Comparison of ENCODE assay signal across 14 cellular contexts in the genomic region with DNA sequence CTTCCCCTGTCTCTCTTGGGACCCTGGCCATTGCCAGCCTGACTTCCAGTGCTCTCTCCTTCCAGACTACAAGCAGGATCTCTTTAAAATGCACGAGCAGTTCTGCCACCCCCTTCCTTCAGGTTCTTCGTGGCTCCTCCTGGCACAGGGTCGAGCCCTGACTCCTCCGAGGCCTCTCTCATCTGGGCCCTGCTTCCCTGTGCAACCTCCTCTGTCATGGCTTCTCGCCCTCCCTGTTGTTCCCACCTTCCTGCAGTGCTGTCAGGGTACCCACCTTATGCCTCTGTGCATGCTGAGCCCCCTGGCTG. TPM values are rescaled to one million over a fixed set of nuclear protein-coding genes. Genes with fewer than 3 reads are reported as not detected.
A peak's percentile ranks its signal among the peaks of the same experiment; 100 is the strongest.
DNase-seq lines count a peak whose midpoint lies in the region; ATAC-seq and TF ChIP-seq lines count a peak whose summit lies in the region.
"Had no signal": no experiment of that assay in that cellular context is flagged by ENCODE, and none has a peak within 500 bp of the region (broad histone marks: within the 10 kb centered on the region; RNA-seq: fewer than 3 reads in every experiment).

No MANE protein-coding gene starts in this region.

- peaks cover 11% of the 10 kb centered on the region for H3K4me1 ChIP-seq in CD4-positive, CD25-positive, alpha-beta regulatory T cell (ENCODE audit: control insufficient read depth, insufficient read depth, low read length, poor library complexity, severe bottlenecking)
- peaks cover 2% of the 10 kb centered on the region for H3K4me1 ChIP-seq in osteoblast (ENCODE audit: insufficient read depth, low read length)
- H3K4me1 ChIP-seq in mesenchymal stem cell (ENCODE audit: control insufficient read depth, insufficient read depth, low read depth, low read length) = no peaks in the 10 kb centered on the region
- H3K4me1 ChIP-seq: BE2C, Caco-2 had no signal

- DNase-seq in CD4-positive, CD25-positive, alpha-beta regulatory T cell = no peak
- peak; percentile 52 for DNase-seq in osteoblast (ENCODE audit: insufficient read length, low spot score, missing footprints)
- no peak for DNase-seq in stimulated activated naive B cell treated with anti-CD40 and anti-IgM and Interleukin-4, amounts not matched to agents 10 μg/mL and 1 μg/mL and 100 μg/mL, for 72 hours
- no peak for DNase-seq in mesenchymal stem cell
- DNase-seq: ACHN; BE2C; C1 segment of cervical spinal cord; Caco-2; CD4-positive, alpha-beta T cell; H9 had no signal

- no peak overlapping the region for H3K4me2 ChIP-seq in osteoblast (ENCODE audit: insufficient read depth, low read length)
- H3K4me2 ChIP-seq in mesenchymal stem cell (ENCODE audit: low read length, poor library complexity, severe bottlenecking) = no peak overlapping the region

- TF ChIP-seq CTCF in osteoblast (IDR thresholded peaks at IDR 0.05; ENCODE audit: extremely low read depth, low read depth, low read length) = no peak

- H4K8ac ChIP-seq in mesenchymal stem cell (ENCODE audit: low read length) = no peak overlapping the region

- H3K18ac ChIP-seq in mesenchymal stem cell (ENCODE audit: low read depth in 1 of 2, low read length in 2 of 2) = no peak overlapping the region

- H2AK5ac ChIP-seq in mesenchymal stem cell (ENCODE audit: low read length, severe bottlenecking) = no peak overlapping the region

- H3K27ac ChIP-seq in CD4-positive, CD25-positive, alpha-beta regulatory T cell (ENCODE audit: insufficient read depth, low read length, poor library complexity, severe bottlenecking) = no peak overlapping the region
- peak overlapping the region; percentile 38 for H3K27ac ChIP-seq in angular gyrus (ENCODE audit: low read depth, low read length)
- H3K27ac ChIP-seq in osteoblast (ENCODE audit: low read depth, low read length) = no peak overlapping the region
- H3K27ac ChIP-seq in mesenchymal stem cell (ENCODE audit: low read length, poor library complexity, severe bottlenecking) = no peak overlapping the region

- no peaks in the 10 kb centered on the region for H3K36me3 ChIP-seq in CD4-positive, CD25-positive, alpha-beta regulatory T cell (ENCODE audit: control insufficient read depth, insufficient read depth, low read length)
- H3K36me3 ChIP-seq in osteoblast (ENCODE audit: insufficient read depth, low read length) (no peaks in the 10 kb centered on the region), mesenchymal stem cell (ENCODE audit: control insufficient read depth in 1 of 2, insufficient read depth in 2 of 2, low read depth in 1 of 2, low read length in 2 of 2) (peaks cover 0 to 3% of the 10 kb centered on the region in 2 experiments)
- H3K36me3 ChIP-seq: BE2C had no signal

- H3K79me2 ChIP-seq in osteoblast (ENCODE audit: insufficient read depth, low read length) = no peaks in the 10 kb centered on the region

- no peak overlapping the region for H2BK12ac ChIP-seq in mesenchymal stem cell (ENCODE audit: low read length in 2 of 2)

- H3K79me1 ChIP-seq in mesenchymal stem cell (replicated peaks; ENCODE audit: low read length, poor library complexity, severe bottlenecking) = no peaks in the 10 kb centered on the region

- no peak overlapping the region for H3K4ac ChIP-seq in mesenchymal stem cell (ENCODE audit: low read depth in 1 of 2, low read length in 2 of 2)

- no peak overlapping the region for H3K4me3 ChIP-seq in CD4-positive, CD25-positive, alpha-beta regulatory T cell (ENCODE audit: low read depth, low read length)
- H3K4me3 ChIP-seq in osteoblast (ENCODE audit: insufficient read depth, low read length) (no peak overlapping the region), mesenchymal stem cell (ENCODE audit: insufficient read depth in 1 of 2, low read depth in 1 of 2, low read length in 2 of 2) (no peak overlapping the region)

- H3K4me3 Mint-ChIP-seq in CD4-positive, CD25-positive, alpha-beta regulatory T cell = no peak overlapping the region
- H3K4me3 Mint-ChIP-seq in stimulated activated naive B cell treated with anti-CD40 and anti-IgM and Interleukin-4, amounts not matched to agents 10 μg/mL and 1 μg/mL and 100 μg/mL, for 72 hours = no peak overlapping the region
- H3K4me3 Mint-ChIP-seq: CD4-positive, alpha-beta T cell; H9; IgD-negative memory B cell had no signal

- H3K9me3 Mint-ChIP-seq in CD4-positive, CD25-positive, alpha-beta regulatory T cell = peaks cover 0 to 5% (median 0%) of the 10 kb centered on the region in 7 donors
- no peaks in the 10 kb centered on the region for H3K9me3 Mint-ChIP-seq in stimulated activated naive B cell treated with anti-CD40 and anti-IgM and Interleukin-4, amounts not matched to agents 10 μg/mL and 1 μg/mL and 100 μg/mL, for 72 hours
- H3K9me3 Mint-ChIP-seq: CD4-positive, alpha-beta T cell; H9 had no signal

- peaks cover 4 to 31% (median 16%) of the 10 kb centered on the region in 4 donors for H3K4me1 Mint-ChIP-seq in CD4-positive, CD25-positive, alpha-beta regulatory T cell
- H3K4me1 Mint-ChIP-seq in stimulated activated naive B cell treated with anti-CD40 and anti-IgM and Interleukin-4, amounts not matched to agents 10 μg/mL and 1 μg/mL and 100 μg/mL, for 72 hours = peaks cover 5% of the 10 kb centered on the region in 2 donors

- H3K9me3 ChIP-seq in CD4-positive, CD25-positive, alpha-beta regulatory T cell (ENCODE audit: control insufficient read depth in 2 of 2, low read length in 2 of 2) = no peaks in the 10 kb centered on the region
- H3K9me3 ChIP-seq in osteoblast (ENCODE audit: low read depth, low read length) (no peaks in the 10 kb centered on the region), mesenchymal stem cell (ENCODE audit: control insufficient read depth, low read length) (no peaks in the 10 kb centered on the region)
- H3K9me3 ChIP-seq: BE2C, Caco-2 had no signal

- H4K20me1 ChIP-seq in osteoblast (ENCODE audit: insufficient read depth, low read length) = no peaks in the 10 kb centered on the region

- no peak overlapping the region for H2BK5ac ChIP-seq in mesenchymal stem cell (ENCODE audit: low read depth, low read length, poor library complexity, severe bottlenecking)

- H2BK15ac ChIP-seq in mesenchymal stem cell (ENCODE audit: low read depth, poor library complexity, severe bottlenecking) = no peak overlapping the region

- no peak overlapping the region for H3K14ac ChIP-seq in mesenchymal stem cell (ENCODE audit: low read length in 2 of 2)

- H2AFZ ChIP-seq in osteoblast (ENCODE audit: low read length) = no peak overlapping the region
- H2AFZ ChIP-seq in mesenchymal stem cell (ENCODE audit: low read depth, low read length) = no peak overlapping the region

- peaks cover 6% of the 10 kb centered on the region for H3K27me3 Mint-ChIP-seq in CD4-positive, CD25-positive, alpha-beta regulatory T cell
- H3K27me3 Mint-ChIP-seq in stimulated activated naive B cell treated with anti-CD40 and anti-IgM and Interleukin-4, amounts not matched to agents 10 μg/mL and 1 μg/mL and 100 μg/mL, for 72 hours = peaks cover 16 to 24% of the 10 kb centered on the region in 2 donors

- ATAC-seq in CD4-positive, CD25-positive, alpha-beta regulatory T cell (ENCODE audit: low read depth in 2 of 2) = no peak
- ATAC-seq in stimulated activated naive B cell treated with anti-CD40 and anti-IgM and Interleukin-4, amounts not matched to agents 10 μg/mL and 1 μg/mL and 100 μg/mL, for 72 hours (replicated peaks) = no peak
- ATAC-seq in GM18505 (IDR thresholded peaks at IDR 0.05; ENCODE audit: unreplicated experiment) (no peak), GM18519 (IDR thresholded peaks at IDR 0.05; ENCODE audit: low FRiP score, unreplicated experiment) (no peak)

- no peaks in the 10 kb centered on the region for H3K36me3 Mint-ChIP-seq in CD4-positive, CD25-positive, alpha-beta regulatory T cell
- no peaks in the 10 kb centered on the region for H3K36me3 Mint-ChIP-seq in stimulated activated naive B cell treated with anti-CD40 and anti-IgM and Interleukin-4, amounts not matched to agents 10 μg/mL and 1 μg/mL and 100 μg/mL, for 72 hours
- H3K36me3 Mint-ChIP-seq: IgD-negative memory B cell had no signal

- TF ChIP-seq POLR2A in GM18505 (IDR thresholded peaks at IDR 0.05; ENCODE audit: borderline replicate concordance, extremely low read depth, insufficient read depth, insufficient read length) = no peak

- 84% methylated on average over 5 of the region's 5 CpGs for WGBS in mesenchymal stem cell

- no peak overlapping the region for H3K9ac ChIP-seq in mesenchymal stem cell (ENCODE audit: low read length)

- H3K23ac ChIP-seq in mesenchymal stem cell (ENCODE audit: low read length in 2 of 2) = no peak overlapping the region

- no peak overlapping the region for H4K91ac ChIP-seq in mesenchymal stem cell (ENCODE audit: low read length)

- no peaks in the 10 kb centered on the region for H3K27me3 ChIP-seq in CD4-positive, CD25-positive, alpha-beta regulatory T cell (ENCODE audit: control insufficient read depth, insufficient read depth, low read length)
- no peaks in the 10 kb centered on the region for H3K27me3 ChIP-seq in osteoblast (ENCODE audit: insufficient read depth, low read length)
- peaks cover 0 to 13% of the 10 kb centered on the region in 2 experiments for H3K27me3 ChIP-seq in mesenchymal stem cell (ENCODE audit: control insufficient read depth in 1 of 2, insufficient read depth in 1 of 2, low read length in 2 of 2)

- no peak overlapping the region for H2BK120ac ChIP-seq in mesenchymal stem cell (ENCODE audit: low read depth, low read length)

- H3K27ac Mint-ChIP-seq in CD4-positive, CD25-positive, alpha-beta regulatory T cell = peak overlapping the region in 2 of 3 donors; percentile 61 to 76
- peak overlapping the region; percentile 14 for H3K27ac Mint-ChIP-seq in stimulated activated naive B cell treated with anti-CD40 and anti-IgM and Interleukin-4, amounts not matched to agents 10 μg/mL and 1 μg/mL and 100 μg/mL, for 72 hours
- H3K27ac Mint-ChIP-seq: CD4-positive, alpha-beta T cell; IgD-negative memory B cell had no signal

RNA-seq across cellular contexts. Expression of a gene that starts 56.7 kb away (rescaled TPM):
- total RNA-seq in CD4-positive, CD25-positive, alpha-beta regulatory T cell = 1,403 TPM
- 1,000 to 10,000 TPM; 4,367 to 6,850 (median 5,510) TPM for polyA plus RNA-seq in CD4-positive, CD25-positive, alpha-beta regulatory T cell
- total RNA-seq in osteoblast = 760 and 907 TPM in 2 replicates
- 1,594 TPM for polyA plus RNA-seq in mesenchymal stem cell (2013, experiment 1 of 2)
- polyA plus RNA-seq in mesenchymal stem cell (2013, experiment 2 of 2) = 1,456 TPM
